In genomic region chr5:811384-811783, GRCh38 we compare ENCODE assay signal across 4 cellular contexts. TPM values are rescaled to one million over a fixed set of nuclear protein-coding genes. Genes with fewer than 3 reads are reported as not detected.
"Had no signal": no experiment of that assay in that cellular context is flagged by ENCODE, and none has a peak within 500 bp of the region (broad histone marks: within the 10 kb centered on the region; RNA-seq: fewer than 3 reads in every experiment).

No MANE protein-coding gene starts in this region.

RNA-seq across cellular contexts. Expression of gene ZDHHC11B, which starts 26.9 kb away (rescaled TPM):
- total RNA-seq: pulmonary artery endothelial cell, renal cortical epithelial cell, smooth muscle cell had no signal
- polyA plus RNA-seq: immature natural killer cell, smooth muscle cell had no signal

RNA-seq across cellular contexts. Expression of gene ZDHHC11, which starts 39.4 kb away (rescaled TPM):
- polyA plus RNA-seq: immature natural killer cell had no signal
